ENCODE assay signal across 8 cellular contexts in genomic region chr6:15249371-15250019, GRCh38. TPM values are rescaled to one million over a fixed set of nuclear protein-coding genes. Genes with fewer than 3 reads are reported as not detected.
DNase-seq lines count a peak whose midpoint lies in the region; ATAC-seq lines count a peak whose summit lies in the region.

No MANE protein-coding gene starts in this region.

- no peak for ATAC-seq in activated CD4-positive, alpha-beta T cell treated with anti-CD3 and anti-CD28 coated beads for 36 hours
- ATAC-seq in HG03097 (IDR thresholded peaks at IDR 0.05; ENCODE audit: low FRiP score, unreplicated experiment) (no peak), GM18519 (IDR thresholded peaks at IDR 0.05; ENCODE audit: low FRiP score, unreplicated experiment) (no peak)

- H3K27ac Mint-ChIP-seq in activated CD4-positive, alpha-beta T cell treated with anti-CD3 and anti-CD28 coated beads for 36 hours, result peak overlapping the region; percentile 100
- peak overlapping the region; percentile 98 for H3K27ac Mint-ChIP-seq in activated naive CD8-positive, alpha-beta T cell treated with anti-CD3 and anti-CD28 coated beads for 36 hours

- CTCF ChIA-PET in activated CD4-positive, alpha-beta T cell treated with anti-CD3 and anti-CD28 coated beads for 36 hours (lab: Charles Lee), result interaction anchor here (0.6 kb wide), 1 partner anchor 585 kb away, joined by 3 read pairs; no protein-coding TSS in a partner anchor

- peak overlapping the region; percentile 88 for H3K27ac ChIP-seq in temporal lobe (ENCODE audit: low read depth, low read length)

- no peaks in the 10 kb centered on the region for H3K9me3 Mint-ChIP-seq in activated CD4-positive, alpha-beta T cell treated with anti-CD3 and anti-CD28 coated beads for 36 hours (ENCODE audit: low read depth)
- no peaks in the 10 kb centered on the region for H3K9me3 Mint-ChIP-seq in activated naive CD8-positive, alpha-beta T cell treated with anti-CD3 and anti-CD28 coated beads for 36 hours

- peaks cover 69% of the 10 kb centered on the region for H3K36me3 Mint-ChIP-seq in activated CD4-positive, alpha-beta T cell treated with anti-CD3 and anti-CD28 coated beads for 36 hours (ENCODE audit: low read depth)
- H3K36me3 Mint-ChIP-seq in activated naive CD8-positive, alpha-beta T cell treated with anti-CD3 and anti-CD28 coated beads for 36 hours, result peaks cover 42% of the 10 kb centered on the region

- peaks cover 52% of the 10 kb centered on the region for H3K4me1 Mint-ChIP-seq in activated CD4-positive, alpha-beta T cell treated with anti-CD3 and anti-CD28 coated beads for 36 hours
- H3K4me1 Mint-ChIP-seq in activated naive CD8-positive, alpha-beta T cell treated with anti-CD3 and anti-CD28 coated beads for 36 hours, result peaks cover 50% of the 10 kb centered on the region

- DNase-seq in activated CD4-positive, alpha-beta T cell treated with anti-CD3 and anti-CD28 coated beads for 36 hours, result peak; percentile 20
- DNase-seq in activated CD4-positive, alpha-beta T cell treated with anti-CD3 and anti-CD28 coated beads, Interleukin-2, amount 50 U/mL, for 48 hours, result no peak
- DNase-seq in activated naive CD8-positive, alpha-beta T cell treated with anti-CD3 and anti-CD28 coated beads for 36 hours, result no peak
- DNase-seq in inferior parietal cortex (ENCODE audit: extremely low spot score) (peak; percentile 41), NCI-H524 treated with DMSO at 0.1 percent for 48 hours (lab: John Stamatoyannopoulos, UW) (no peak)

- POLR2A ChIA-PET in activated CD4-positive, alpha-beta T cell treated with anti-CD3 and anti-CD28 coated beads for 36 hours (lab: Charles Lee), result interaction anchor here (0.5 to 1.1 kb wide), 3 partner anchors 51 to 373 kb away, joined by 3 to 4 read pairs (median 3); no protein-coding TSS in a partner anchor

- no peaks in the 10 kb centered on the region for H3K27me3 Mint-ChIP-seq in activated CD4-positive, alpha-beta T cell treated with anti-CD3 and anti-CD28 coated beads for 36 hours
- no peaks in the 10 kb centered on the region for H3K27me3 Mint-ChIP-seq in activated naive CD8-positive, alpha-beta T cell treated with anti-CD3 and anti-CD28 coated beads for 36 hours

- peak overlapping the region; percentile 91 for H3K4me3 Mint-ChIP-seq in activated CD4-positive, alpha-beta T cell treated with anti-CD3 and anti-CD28 coated beads for 36 hours
- peak overlapping the region; percentile 94 for H3K4me3 Mint-ChIP-seq in activated naive CD8-positive, alpha-beta T cell treated with anti-CD3 and anti-CD28 coated beads for 36 hours

- intact Hi-C loops in activated CD4-positive, alpha-beta T cell treated with anti-CD3 and anti-CD28 coated beads for 36 hours (cut with DNase I, micrococcal nuclease), result loop anchor here (1.0 to 10.0 kb wide), 19 partner anchors 68 to 1632 kb away; partner anchors contain the start of genes CD83 (in 1 of the 2) and NOL7 (in 1 of the 2)

RNA-seq across cellular contexts. Expression of gene JARID2, which starts 3.6 kb away (rescaled TPM):
- total RNA-seq in activated CD4-positive, alpha-beta T cell treated with anti-CD3 and anti-CD28 coated beads for 36 hours, result 10 to 100 TPM; 43.0 to 48.6 TPM
- 10 to 100 TPM; 19.3 to 20.1 TPM for total RNA-seq in activated naive CD8-positive, alpha-beta T cell treated with anti-CD3 and anti-CD28 coated beads for 36 hours
- 14.3 TPM for total RNA-seq in temporal lobe

Comparison
In these comparisons a context has a peak if more than half of its experiments do, and no peak if none do; other contexts are left out.
1. DNase-seq: peak in activated CD4-positive, alpha-beta T cell treated with anti-CD3 and anti-CD28 coated beads for 36 hours (single experiment) and inferior parietal cortex (single experiment); none in activated CD4-positive, alpha-beta T cell treated with anti-CD3 and anti-CD28 coated beads, Interleukin-2, amount 50 U/mL, for 48 hours (0 of 2), activated naive CD8-positive, alpha-beta T cell treated with anti-CD3 and anti-CD28 coated beads for 36 hours (single experiment) and NCI-H524 treated with DMSO at 0.1 percent for 48 hours (single experiment).